2 cellular contexts compared by ENCODE assay signal in genomic region chr12:102435827-102436436, GRCh38.
TF ChIP-seq lines count a peak whose summit lies in the region.

No MANE protein-coding gene starts in this region.

TF ChIP-seq in IMR-90, 13 proteins besides CTCF, POLR2A, EP300 and RAD21:
- TF ChIP-seq RFX5 (IDR thresholded peaks at IDR 0.05; ENCODE audit: low read depth, low read length) (no peak), NFE2L2 (IDR thresholded peaks at IDR 0.05; ENCODE audit: low read depth, low read length) (no peak), MAFK (IDR thresholded peaks at IDR 0.05; ENCODE audit: low read depth, low read length) (no peak), ELK1 (IDR thresholded peaks at IDR 0.05; ENCODE audit: borderline replicate concordance, low read depth, low read length) (no peak), RCOR1 (IDR thresholded peaks at IDR 0.05; ENCODE audit: insufficient replicate concordance, low read length) (no peak), MAZ (IDR thresholded peaks at IDR 0.05; ENCODE audit: borderline replicate concordance, low read depth, low read length) (no peak), SMC3 (IDR thresholded peaks at IDR 0.05; ENCODE audit: low read depth, low read length) (no peak), CEBPB (IDR thresholded peaks at IDR 0.05; ENCODE audit: low read depth, low read length) (no peak), MXI1 (IDR thresholded peaks at IDR 0.05; ENCODE audit: borderline replicate concordance, low read depth, low read length) (no peak), USF2 (IDR thresholded peaks at IDR 0.05; ENCODE audit: low read depth, low read length) (no peak), FOS (IDR thresholded peaks at IDR 0.05; ENCODE audit: low read depth, low read length) (no peak), BHLHE40 (IDR thresholded peaks at IDR 0.05; ENCODE audit: low read depth, low read length) (no peak)

TF ChIP-seq in K562, 482 proteins besides CTCF, POLR2A, EP300 and RAD21:
- TF ChIP-seq MXI1 (IDR thresholded peaks at IDR 0.05; ENCODE audit: low read depth, low read length) (no peak), ZNF175 (CRISPR knock-in tag; IDR thresholded peaks at IDR 0.05; ENCODE audit: low read depth) (0 out of 2 replicates have a peak, but pooled peaks have one; percentile 46), ZNF140 (CRISPR knock-in tag; IDR thresholded peaks at IDR 0.05) (no peak)
